Comparison of ENCODE assay signal across 1 cellular context in the genomic region with DNA sequence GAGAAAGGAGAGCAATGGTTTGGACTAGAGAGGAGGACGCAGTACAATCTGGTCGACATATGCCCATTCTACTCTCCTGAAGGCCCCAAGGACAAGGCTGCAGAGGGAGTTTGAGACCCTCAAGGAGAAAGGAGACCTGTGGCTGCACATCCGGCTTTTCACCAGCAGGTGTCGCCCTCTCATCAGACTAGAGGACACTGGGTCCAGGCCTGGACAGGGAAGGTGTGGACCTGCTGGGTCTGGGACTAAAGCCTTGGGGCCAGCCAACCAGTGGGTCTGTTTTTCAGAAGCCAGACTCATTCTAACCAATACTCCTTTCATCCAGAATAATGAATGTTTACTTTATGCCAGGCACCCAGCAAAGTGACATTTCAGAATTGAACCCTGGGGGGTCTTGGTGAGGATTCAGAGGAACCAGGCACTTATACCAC.
A peak's percentile ranks its signal among the peaks of the same experiment; 100 is the strongest.
TF ChIP-seq lines count a peak whose summit lies in the region.

No MANE protein-coding gene starts in this region.

TF ChIP-seq in K562, 482 proteins besides CTCF, POLR2A, EP300 and RAD21 (continued from another document and continues in another):
- TF ChIP-seq, protein P1, sequence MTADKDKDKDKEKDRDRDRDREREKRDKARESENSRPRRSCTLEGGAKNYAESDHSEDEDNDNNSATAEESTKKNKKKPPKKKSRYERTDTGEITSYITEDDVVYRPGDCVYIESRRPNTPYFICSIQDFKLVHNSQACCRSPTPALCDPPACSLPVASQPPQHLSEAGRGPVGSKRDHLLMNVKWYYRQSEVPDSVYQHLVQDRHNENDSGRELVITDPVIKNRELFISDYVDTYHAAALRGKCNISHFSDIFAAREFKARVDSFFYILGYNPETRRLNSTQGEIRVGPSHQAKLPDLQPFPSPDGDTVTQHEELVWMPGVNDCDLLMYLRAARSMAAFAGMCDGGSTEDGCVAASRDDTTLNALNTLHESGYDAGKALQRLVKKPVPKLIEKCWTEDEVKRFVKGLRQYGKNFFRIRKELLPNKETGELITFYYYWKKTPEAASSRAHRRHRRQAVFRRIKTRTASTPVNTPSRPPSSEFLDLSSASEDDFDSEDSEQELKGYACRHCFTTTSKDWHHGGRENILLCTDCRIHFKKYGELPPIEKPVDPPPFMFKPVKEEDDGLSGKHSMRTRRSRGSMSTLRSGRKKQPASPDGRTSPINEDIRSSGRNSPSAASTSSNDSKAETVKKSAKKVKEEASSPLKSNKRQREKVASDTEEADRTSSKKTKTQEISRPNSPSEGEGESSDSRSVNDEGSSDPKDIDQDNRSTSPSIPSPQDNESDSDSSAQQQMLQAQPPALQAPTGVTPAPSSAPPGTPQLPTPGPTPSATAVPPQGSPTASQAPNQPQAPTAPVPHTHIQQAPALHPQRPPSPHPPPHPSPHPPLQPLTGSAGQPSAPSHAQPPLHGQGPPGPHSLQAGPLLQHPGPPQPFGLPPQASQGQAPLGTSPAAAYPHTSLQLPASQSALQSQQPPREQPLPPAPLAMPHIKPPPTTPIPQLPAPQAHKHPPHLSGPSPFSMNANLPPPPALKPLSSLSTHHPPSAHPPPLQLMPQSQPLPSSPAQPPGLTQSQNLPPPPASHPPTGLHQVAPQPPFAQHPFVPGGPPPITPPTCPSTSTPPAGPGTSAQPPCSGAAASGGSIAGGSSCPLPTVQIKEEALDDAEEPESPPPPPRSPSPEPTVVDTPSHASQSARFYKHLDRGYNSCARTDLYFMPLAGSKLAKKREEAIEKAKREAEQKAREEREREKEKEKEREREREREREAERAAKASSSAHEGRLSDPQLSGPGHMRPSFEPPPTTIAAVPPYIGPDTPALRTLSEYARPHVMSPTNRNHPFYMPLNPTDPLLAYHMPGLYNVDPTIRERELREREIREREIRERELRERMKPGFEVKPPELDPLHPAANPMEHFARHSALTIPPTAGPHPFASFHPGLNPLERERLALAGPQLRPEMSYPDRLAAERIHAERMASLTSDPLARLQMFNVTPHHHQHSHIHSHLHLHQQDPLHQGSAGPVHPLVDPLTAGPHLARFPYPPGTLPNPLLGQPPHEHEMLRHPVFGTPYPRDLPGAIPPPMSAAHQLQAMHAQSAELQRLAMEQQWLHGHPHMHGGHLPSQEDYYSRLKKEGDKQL (CRISPR knock-in tag; IDR thresholded peaks at IDR 0.05; ENCODE audit: borderline replicate concordance) = no peak
- TF ChIP-seq, protein P2, sequence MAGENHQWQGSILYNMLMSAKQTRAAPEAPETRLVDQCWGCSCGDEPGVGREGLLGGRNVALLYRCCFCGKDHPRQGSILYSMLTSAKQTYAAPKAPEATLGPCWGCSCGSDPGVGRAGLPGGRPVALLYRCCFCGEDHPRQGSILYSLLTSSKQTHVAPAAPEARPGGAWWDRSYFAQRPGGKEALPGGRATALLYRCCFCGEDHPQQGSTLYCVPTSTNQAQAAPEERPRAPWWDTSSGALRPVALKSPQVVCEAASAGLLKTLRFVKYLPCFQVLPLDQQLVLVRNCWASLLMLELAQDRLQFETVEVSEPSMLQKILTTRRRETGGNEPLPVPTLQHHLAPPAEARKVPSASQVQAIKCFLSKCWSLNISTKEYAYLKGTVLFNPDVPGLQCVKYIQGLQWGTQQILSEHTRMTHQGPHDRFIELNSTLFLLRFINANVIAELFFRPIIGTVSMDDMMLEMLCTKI (IDR thresholded peaks at IDR 0.05; ENCODE audit: partially characterized antibody) = no peak
- TF ChIP-seq KLF16 (IDR thresholded peaks at IDR 0.05) (peak; percentile 47; the same call in 1 of the 2 replicates), PYGO2 (tag; IDR thresholded peaks at IDR 0.05) (no peak), E2F3 (CRISPR knock-in tag; IDR thresholded peaks at IDR 0.05) (no peak), ZNF766 (CRISPR knock-in tag; conservative IDR thresholded peaks at IDR 0.05) (no peak), MEF2A (IDR thresholded peaks at IDR 0.05; ENCODE audit: control insufficient read depth, low read depth, low read length) (no peak), ZNF778 (CRISPR knock-in tag; IDR thresholded peaks at IDR 0.05) (no peak), HDAC1 (IDR thresholded peaks at IDR 0.05) (no peak), JUND (IDR thresholded peaks at IDR 0.05; ENCODE audit: borderline replicate concordance, low read depth, low read length) (peak; percentile 25; the same call in 1 of the 2 replicates), JUND (tag; IDR thresholded peaks at IDR 0.05; ENCODE audit: borderline replicate concordance, low read depth, low read length) (no peak), MAZ (CRISPR knock-in tag; conservative IDR thresholded peaks at IDR 0.05 in 1 of 2, IDR thresholded peaks at IDR 0.05 in 1 of 2) (peak in 1 of 2 experiments; percentile 71; a peak in 2 of 4 replicates), GABPB2 (CRISPR knock-in tag; conservative IDR thresholded peaks at IDR 0.05) (no peak), TCFL5 (CRISPR knock-in tag; conservative IDR thresholded peaks at IDR 0.05) (no peak), CREM (IDR thresholded peaks at IDR 0.05; ENCODE audit: low read depth) (0 out of 2 replicates have a peak, but pooled peaks have one; percentile 10)
- TF ChIP-seq, protein P3, sequence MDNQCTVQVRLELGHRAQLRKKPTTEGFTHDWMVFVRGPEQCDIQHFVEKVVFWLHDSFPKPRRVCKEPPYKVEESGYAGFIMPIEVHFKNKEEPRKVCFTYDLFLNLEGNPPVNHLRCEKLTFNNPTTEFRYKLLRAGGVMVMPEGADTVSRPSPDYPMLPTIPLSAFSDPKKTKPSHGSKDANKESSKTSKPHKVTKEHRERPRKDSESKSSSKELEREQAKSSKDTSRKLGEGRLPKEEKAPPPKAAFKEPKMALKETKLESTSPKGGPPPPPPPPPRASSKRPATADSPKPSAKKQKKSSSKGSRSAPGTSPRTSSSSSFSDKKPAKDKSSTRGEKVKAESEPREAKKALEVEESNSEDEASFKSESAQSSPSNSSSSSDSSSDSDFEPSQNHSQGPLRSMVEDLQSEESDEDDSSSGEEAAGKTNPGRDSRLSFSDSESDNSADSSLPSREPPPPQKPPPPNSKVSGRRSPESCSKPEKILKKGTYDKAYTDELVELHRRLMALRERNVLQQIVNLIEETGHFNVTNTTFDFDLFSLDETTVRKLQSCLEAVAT (IDR thresholded peaks at IDR 0.05) = no peak
- TF ChIP-seq, protein P4, sequence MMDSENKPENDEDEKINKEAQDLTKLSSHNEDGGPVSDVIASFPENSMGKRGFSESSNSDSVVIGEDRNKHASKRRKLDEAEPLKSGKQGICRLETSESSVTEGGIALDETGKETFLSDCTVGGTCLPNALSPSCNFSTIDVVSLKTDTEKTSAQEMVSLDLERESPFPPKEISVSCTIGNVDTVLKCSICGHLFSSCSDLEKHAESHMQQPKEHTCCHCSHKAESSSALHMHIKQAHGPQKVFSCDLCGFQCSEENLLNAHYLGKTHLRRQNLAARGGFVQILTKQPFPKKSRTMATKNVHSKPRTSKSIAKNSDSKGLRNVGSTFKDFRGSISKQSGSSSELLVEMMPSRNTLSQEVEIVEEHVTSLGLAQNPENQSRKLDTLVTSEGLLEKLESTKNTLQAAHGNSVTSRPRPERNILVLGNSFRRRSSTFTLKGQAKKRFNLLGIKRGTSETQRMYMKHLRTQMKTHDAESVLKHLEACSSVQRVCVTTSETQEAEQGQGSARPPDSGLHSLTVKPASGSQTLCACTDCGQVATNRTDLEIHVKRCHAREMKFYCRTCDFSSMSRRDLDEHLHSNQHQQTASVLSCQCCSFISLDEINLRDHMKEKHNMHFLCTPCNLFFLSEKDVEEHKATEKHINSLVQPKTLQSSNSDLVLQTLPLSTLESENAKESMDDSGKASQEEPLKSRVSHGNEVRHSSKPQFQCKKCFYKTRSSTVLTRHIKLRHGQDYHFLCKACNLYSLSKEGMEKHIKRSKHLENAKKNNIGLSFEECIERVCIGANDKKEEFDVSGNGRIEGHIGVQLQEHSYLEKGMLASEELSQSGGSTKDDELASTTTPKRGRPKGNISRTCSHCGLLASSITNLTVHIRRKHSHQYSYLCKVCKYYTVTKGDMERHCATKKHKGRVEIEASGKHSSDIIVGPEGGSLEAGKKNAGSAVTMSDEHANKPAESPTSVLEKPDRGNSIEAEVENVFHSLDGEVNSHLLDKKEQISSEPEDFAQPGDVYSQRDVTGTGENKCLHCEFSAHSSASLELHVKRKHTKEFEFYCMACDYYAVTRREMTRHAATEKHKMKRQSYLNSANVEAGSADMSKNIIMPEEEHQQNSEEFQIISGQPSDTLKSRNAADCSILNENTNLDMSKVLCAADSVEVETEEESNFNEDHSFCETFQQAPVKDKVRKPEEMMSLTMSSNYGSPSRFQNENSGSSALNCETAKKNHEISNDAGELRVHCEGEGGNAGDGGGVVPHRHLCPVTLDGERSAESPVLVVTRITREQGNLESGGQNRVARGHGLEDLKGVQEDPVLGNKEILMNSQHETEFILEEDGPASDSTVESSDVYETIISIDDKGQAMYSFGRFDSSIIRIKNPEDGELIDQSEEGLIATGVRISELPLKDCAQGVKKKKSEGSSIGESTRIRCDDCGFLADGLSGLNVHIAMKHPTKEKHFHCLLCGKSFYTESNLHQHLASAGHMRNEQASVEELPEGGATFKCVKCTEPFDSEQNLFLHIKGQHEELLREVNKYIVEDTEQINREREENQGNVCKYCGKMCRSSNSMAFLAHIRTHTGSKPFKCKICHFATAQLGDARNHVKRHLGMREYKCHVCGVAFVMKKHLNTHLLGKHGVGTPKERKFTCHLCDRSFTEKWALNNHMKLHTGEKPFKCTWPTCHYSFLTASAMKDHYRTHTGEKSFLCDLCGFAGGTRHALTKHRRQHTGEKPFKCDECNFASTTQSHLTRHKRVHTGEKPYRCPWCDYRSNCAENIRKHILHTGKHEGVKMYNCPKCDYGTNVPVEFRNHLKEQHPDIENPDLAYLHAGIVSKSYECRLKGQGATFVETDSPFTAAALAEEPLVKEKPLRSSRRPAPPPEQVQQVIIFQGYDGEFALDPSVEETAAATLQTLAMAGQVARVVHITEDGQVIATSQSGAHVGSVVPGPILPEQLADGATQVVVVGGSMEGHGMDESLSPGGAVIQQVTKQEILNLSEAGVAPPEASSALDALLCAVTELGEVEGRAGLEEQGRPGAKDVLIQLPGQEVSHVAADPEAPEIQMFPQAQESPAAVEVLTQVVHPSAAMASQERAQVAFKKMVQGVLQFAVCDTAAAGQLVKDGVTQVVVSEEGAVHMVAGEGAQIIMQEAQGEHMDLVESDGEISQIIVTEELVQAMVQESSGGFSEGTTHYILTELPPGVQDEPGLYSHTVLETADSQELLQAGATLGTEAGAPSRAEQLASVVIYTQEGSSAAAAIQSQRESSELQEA (IDR thresholded peaks at IDR 0.05; ENCODE audit: low read depth) = no peak
- TF ChIP-seq, protein P5, sequence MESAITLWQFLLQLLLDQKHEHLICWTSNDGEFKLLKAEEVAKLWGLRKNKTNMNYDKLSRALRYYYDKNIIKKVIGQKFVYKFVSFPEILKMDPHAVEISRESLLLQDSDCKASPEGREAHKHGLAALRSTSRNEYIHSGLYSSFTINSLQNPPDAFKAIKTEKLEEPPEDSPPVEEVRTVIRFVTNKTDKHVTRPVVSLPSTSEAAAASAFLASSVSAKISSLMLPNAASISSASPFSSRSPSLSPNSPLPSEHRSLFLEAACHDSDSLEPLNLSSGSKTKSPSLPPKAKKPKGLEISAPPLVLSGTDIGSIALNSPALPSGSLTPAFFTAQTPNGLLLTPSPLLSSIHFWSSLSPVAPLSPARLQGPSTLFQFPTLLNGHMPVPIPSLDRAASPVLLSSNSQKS (CRISPR knock-in tag; IDR thresholded peaks at IDR 0.05) = no peak
- TF ChIP-seq, protein P6, sequence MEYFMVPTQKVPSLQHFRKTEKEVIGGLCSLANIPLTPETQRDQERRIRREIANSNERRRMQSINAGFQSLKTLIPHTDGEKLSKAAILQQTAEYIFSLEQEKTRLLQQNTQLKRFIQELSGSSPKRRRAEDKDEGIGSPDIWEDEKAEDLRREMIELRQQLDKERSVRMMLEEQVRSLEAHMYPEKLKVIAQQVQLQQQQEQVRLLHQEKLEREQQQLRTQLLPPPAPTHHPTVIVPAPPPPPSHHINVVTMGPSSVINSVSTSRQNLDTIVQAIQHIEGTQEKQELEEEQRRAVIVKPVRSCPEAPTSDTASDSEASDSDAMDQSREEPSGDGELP (CRISPR knock-in tag; IDR thresholded peaks at IDR 0.05; ENCODE audit: borderline replicate concordance) = peak; percentile 35; the same call in 1 of the 2 replicates
- TF ChIP-seq, protein P7, sequence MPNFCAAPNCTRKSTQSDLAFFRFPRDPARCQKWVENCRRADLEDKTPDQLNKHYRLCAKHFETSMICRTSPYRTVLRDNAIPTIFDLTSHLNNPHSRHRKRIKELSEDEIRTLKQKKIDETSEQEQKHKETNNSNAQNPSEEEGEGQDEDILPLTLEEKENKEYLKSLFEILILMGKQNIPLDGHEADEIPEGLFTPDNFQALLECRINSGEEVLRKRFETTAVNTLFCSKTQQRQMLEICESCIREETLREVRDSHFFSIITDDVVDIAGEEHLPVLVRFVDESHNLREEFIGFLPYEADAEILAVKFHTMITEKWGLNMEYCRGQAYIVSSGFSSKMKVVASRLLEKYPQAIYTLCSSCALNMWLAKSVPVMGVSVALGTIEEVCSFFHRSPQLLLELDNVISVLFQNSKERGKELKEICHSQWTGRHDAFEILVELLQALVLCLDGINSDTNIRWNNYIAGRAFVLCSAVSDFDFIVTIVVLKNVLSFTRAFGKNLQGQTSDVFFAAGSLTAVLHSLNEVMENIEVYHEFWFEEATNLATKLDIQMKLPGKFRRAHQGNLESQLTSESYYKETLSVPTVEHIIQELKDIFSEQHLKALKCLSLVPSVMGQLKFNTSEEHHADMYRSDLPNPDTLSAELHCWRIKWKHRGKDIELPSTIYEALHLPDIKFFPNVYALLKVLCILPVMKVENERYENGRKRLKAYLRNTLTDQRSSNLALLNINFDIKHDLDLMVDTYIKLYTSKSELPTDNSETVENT (CRISPR knock-in tag; IDR thresholded peaks at IDR 0.05) = no peak
- TF ChIP-seq, protein P8, sequence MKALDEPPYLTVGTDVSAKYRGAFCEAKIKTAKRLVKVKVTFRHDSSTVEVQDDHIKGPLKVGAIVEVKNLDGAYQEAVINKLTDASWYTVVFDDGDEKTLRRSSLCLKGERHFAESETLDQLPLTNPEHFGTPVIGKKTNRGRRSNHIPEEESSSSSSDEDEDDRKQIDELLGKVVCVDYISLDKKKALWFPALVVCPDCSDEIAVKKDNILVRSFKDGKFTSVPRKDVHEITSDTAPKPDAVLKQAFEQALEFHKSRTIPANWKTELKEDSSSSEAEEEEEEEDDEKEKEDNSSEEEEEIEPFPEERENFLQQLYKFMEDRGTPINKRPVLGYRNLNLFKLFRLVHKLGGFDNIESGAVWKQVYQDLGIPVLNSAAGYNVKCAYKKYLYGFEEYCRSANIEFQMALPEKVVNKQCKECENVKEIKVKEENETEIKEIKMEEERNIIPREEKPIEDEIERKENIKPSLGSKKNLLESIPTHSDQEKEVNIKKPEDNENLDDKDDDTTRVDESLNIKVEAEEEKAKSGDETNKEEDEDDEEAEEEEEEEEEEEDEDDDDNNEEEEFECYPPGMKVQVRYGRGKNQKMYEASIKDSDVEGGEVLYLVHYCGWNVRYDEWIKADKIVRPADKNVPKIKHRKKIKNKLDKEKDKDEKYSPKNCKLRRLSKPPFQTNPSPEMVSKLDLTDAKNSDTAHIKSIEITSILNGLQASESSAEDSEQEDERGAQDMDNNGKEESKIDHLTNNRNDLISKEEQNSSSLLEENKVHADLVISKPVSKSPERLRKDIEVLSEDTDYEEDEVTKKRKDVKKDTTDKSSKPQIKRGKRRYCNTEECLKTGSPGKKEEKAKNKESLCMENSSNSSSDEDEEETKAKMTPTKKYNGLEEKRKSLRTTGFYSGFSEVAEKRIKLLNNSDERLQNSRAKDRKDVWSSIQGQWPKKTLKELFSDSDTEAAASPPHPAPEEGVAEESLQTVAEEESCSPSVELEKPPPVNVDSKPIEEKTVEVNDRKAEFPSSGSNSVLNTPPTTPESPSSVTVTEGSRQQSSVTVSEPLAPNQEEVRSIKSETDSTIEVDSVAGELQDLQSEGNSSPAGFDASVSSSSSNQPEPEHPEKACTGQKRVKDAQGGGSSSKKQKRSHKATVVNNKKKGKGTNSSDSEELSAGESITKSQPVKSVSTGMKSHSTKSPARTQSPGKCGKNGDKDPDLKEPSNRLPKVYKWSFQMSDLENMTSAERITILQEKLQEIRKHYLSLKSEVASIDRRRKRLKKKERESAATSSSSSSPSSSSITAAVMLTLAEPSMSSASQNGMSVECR (CRISPR knock-in tag; IDR thresholded peaks at IDR 0.05) = no peak
- TF ChIP-seq, protein P9, sequence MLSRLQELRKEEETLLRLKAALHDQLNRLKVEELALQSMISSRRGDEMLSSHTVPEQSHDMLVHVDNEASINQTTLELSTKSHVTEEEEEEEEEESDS (CRISPR knock-in tag; IDR thresholded peaks at IDR 0.05) = no peak
